In the genomic region with DNA sequence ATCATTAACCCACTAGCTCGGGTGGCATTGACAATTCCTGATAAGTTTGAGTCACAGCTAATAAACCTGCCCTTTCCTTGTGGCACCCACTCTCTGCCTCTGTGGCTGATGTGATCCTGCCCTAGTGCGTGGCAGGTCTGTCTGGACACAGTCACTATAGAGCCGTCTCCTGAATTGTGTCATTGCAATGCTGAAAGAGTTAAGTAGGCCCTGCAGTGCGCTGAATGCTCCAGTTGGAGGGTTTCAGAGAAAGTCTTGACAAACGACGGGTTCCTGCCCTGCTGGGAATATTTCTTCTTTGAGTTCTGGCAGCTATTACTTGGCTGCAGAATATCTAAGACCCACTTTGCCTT, we compare ENCODE assay signal across 14 cellular contexts. TPM values are rescaled to one million over a fixed set of nuclear protein-coding genes. Genes with fewer than 3 reads are reported as not detected.
DNase-seq lines count a peak whose midpoint lies in the region; TF ChIP-seq lines count a peak whose summit lies in the region.
"Had no signal": no experiment of that assay in that cellular context is flagged by ENCODE, and none has a peak within 500 bp of the region (broad histone marks: within the 10 kb centered on the region; RNA-seq: fewer than 3 reads in every experiment).

No MANE protein-coding gene starts in this region.

- intact Hi-C loops in breast epithelium (cut with DNase I; ENCODE audit: low total_unique reads) (no loop called here), MCF 10A (cut with micrococcal nuclease) (no loop called here), prostate gland (cut with DNase I) (no loop called here), uterus (cut with DNase I; ENCODE audit: low total_unique reads) (no loop called here)

- no peak overlapping the region for H3K4me3 Mint-ChIP-seq in MCF 10A (ENCODE audit: unreplicated experiment)

- no peak overlapping the region for H2BK12ac ChIP-seq in trophoblast cell (ENCODE audit: low read length)

- H3K4me1 Mint-ChIP-seq in MCF 10A (ENCODE audit: insufficient read depth, unreplicated experiment): peaks cover 23% of the 10 kb centered on the region

- TF ChIP-seq POLR2A in breast epithelium (IDR thresholded peaks at IDR 0.05) (no peak), prostate gland (IDR thresholded peaks at IDR 0.05) (no peak), uterus (IDR thresholded peaks at IDR 0.05) (no peak)

- H3K14ac ChIP-seq in trophoblast cell (ENCODE audit: low read length): no peak overlapping the region

- POLR2A ChIA-PET in MCF 10A (lab: Yijun Ruan, JAX): interaction anchor here (1.3 kb wide), 2 partner anchors 14 to 23 kb away, joined by 3 to 4 read pairs; no protein-coding TSS in a partner anchor

- 33% methylated on average over 6 of the region's 6 CpGs for WGBS in prostate gland
- no CpG with 5 or more reads among the region's 6 CpGs for WGBS in trophoblast cell (ENCODE audit: extremely low coverage, insufficient coverage, insufficient read length)

- no peak overlapping the region for H2AK5ac ChIP-seq in trophoblast cell (ENCODE audit: low read length)

- H2AFZ ChIP-seq in trophoblast cell (ENCODE audit: insufficient read depth, low read length, poor library complexity): no peak overlapping the region

- H3K4me1 ChIP-seq in breast epithelium (no peaks in the 10 kb centered on the region), right atrium auricular region (peaks cover 0 to 51% of the 10 kb centered on the region in 2 donors), prostate gland (replicated peaks) (no peaks in the 10 kb centered on the region), uterus (peaks cover 24 to 46% of the 10 kb centered on the region in 2 donors), trophoblast cell (ENCODE audit: control insufficient read depth in 1 of 2, insufficient read depth in 2 of 2, low read length in 2 of 2) (peaks cover 14 to 24% of the 10 kb centered on the region in 2 experiments)

- peaks cover 9% of the 10 kb centered on the region for H3K79me1 ChIP-seq in trophoblast cell (ENCODE audit: low read length)

- no peak overlapping the region for H3K27ac Mint-ChIP-seq in MCF 10A (ENCODE audit: low read depth, unreplicated experiment)
- H3K27ac Mint-ChIP-seq: activated T-helper 2 cell treated with anti-CD3 and anti-CD28 coated beads, Interferon-gamma antibody, Interleukin-2, Interleukin-4, amounts not matched to agents 10 μg/mL and 5 μg/mL and 100 μg/mL, durations not matched to agents 14 hours and 24 hours and 36 hours had no signal

- H3K9me3 ChIP-seq in breast epithelium (no peaks in the 10 kb centered on the region), right atrium auricular region (no peaks in the 10 kb centered on the region), prostate gland (no peaks in the 10 kb centered on the region), uterus (no peaks in the 10 kb centered on the region), trophoblast cell (ENCODE audit: insufficient read depth, low read depth, low read length) (no peaks in the 10 kb centered on the region)

- no peaks in the 10 kb centered on the region for H3K27me3 ChIP-seq in breast epithelium
- H3K27me3 ChIP-seq in right atrium auricular region: no peaks in the 10 kb centered on the region
- no peaks in the 10 kb centered on the region for H3K27me3 ChIP-seq in prostate gland (replicated peaks; ENCODE audit: insufficient read depth)
- H3K27me3 ChIP-seq in uterus: no peaks in the 10 kb centered on the region
- H3K27me3 ChIP-seq in trophoblast cell (ENCODE audit: insufficient read depth, low read length): no peaks in the 10 kb centered on the region

- no TSS peak for BruUV-seq in MCF 10A (replicated peaks; lab: Mats Ljungman, UMichigan)

- H3K4me3 ChIP-seq in breast epithelium (no peak overlapping the region), right atrium auricular region (no peak overlapping the region), prostate gland (no peak overlapping the region), uterus (no peak overlapping the region), trophoblast cell (ENCODE audit: low read depth, low read length) (no peak overlapping the region)

- peaks cover 18% of the 10 kb centered on the region for H3K36me3 Mint-ChIP-seq in MCF 10A (ENCODE audit: insufficient read depth, unreplicated experiment)

- no peak overlapping the region for H4K12ac ChIP-seq in trophoblast cell (ENCODE audit: low read depth, low read length)

- H3K36me3 ChIP-seq in breast epithelium: no peaks in the 10 kb centered on the region
- H3K36me3 ChIP-seq in right atrium auricular region: peaks cover 27% of the 10 kb centered on the region
- H3K36me3 ChIP-seq in prostate gland: no peaks in the 10 kb centered on the region
- no peaks in the 10 kb centered on the region for H3K36me3 ChIP-seq in uterus
- H3K36me3 ChIP-seq in trophoblast cell (ENCODE audit: control insufficient read depth in 1 of 2, insufficient read depth in 2 of 2, low read length in 2 of 2): peaks cover 0 to 2% of the 10 kb centered on the region in 2 experiments

- CTCF ChIA-PET in MCF 10A (lab: Yijun Ruan, JAX): interaction anchor here (0.6 to 2.2 kb wide), 4 partner anchors 15 to 612 kb away, joined by 3 to 8 read pairs (median 4); no protein-coding TSS in a partner anchor

- no peak overlapping the region for H3K4ac ChIP-seq in trophoblast cell (ENCODE audit: low read depth, low read length)

- no peak overlapping the region for H4K91ac ChIP-seq in trophoblast cell (ENCODE audit: low read depth, low read length)

- TF ChIP-seq CTCF in breast epithelium (IDR thresholded peaks at IDR 0.05) (no peak), MCF 10A (IDR thresholded peaks at IDR 0.05; ENCODE audit: unreplicated experiment) (no peak), right atrium auricular region (IDR thresholded peaks at IDR 0.05) (no peak), prostate gland (IDR thresholded peaks at IDR 0.05) (no peak), uterus (IDR thresholded peaks at IDR 0.05) (peak in 1 of 4 experiments; percentile 22)

- H3K79me2 ChIP-seq in trophoblast cell (ENCODE audit: control insufficient read depth, insufficient read depth, low read length, poor library complexity): no peaks in the 10 kb centered on the region

- no peak overlapping the region for H3K9ac ChIP-seq in trophoblast cell (ENCODE audit: low read length)

- no peak overlapping the region for H3K4me2 ChIP-seq in trophoblast cell (ENCODE audit: low read length)

- no peak overlapping the region for H3K23ac ChIP-seq in trophoblast cell (ENCODE audit: low read length)

- no peak overlapping the region for H2BK120ac ChIP-seq in trophoblast cell (ENCODE audit: insufficient read depth, low read length, poor library complexity)

- H3K9me3 Mint-ChIP-seq in MCF 10A (ENCODE audit: unreplicated experiment): no peaks in the 10 kb centered on the region
- H3K9me3 Mint-ChIP-seq: activated T-helper 2 cell treated with anti-CD3 and anti-CD28 coated beads, Interferon-gamma antibody, Interleukin-2, Interleukin-4, amounts not matched to agents 10 μg/mL and 5 μg/mL and 100 μg/mL, durations not matched to agents 14 hours and 24 hours and 36 hours had no signal

- no peak overlapping the region for H2BK5ac ChIP-seq in trophoblast cell (ENCODE audit: low read depth, low read length, poor library complexity)

- peak overlapping the region; percentile 54 to 85 for H3K27ac ChIP-seq in breast epithelium
- peak overlapping the region; percentile 84 to 85 for H3K27ac ChIP-seq in right atrium auricular region
- H3K27ac ChIP-seq in prostate gland: peak overlapping the region; percentile 65
- H3K27ac ChIP-seq in uterus: peak overlapping the region; percentile 90 to 93
- H3K27ac ChIP-seq in trophoblast cell (ENCODE audit: low read depth, low read length): no peak overlapping the region
- H3K27ac ChIP-seq: 22Rv1 had no signal

- H3K18ac ChIP-seq in trophoblast cell (ENCODE audit: low read length): no peak overlapping the region

- H4K8ac ChIP-seq in trophoblast cell (ENCODE audit: low read depth, low read length): no peak overlapping the region

- no peaks in the 10 kb centered on the region for H3K27me3 Mint-ChIP-seq in MCF 10A (ENCODE audit: insufficient read depth, unreplicated experiment)

- DNase-seq in breast epithelium (ENCODE audit: low spot score in 2 of 2) (no peak), MCF 10A (ENCODE audit: unreplicated experiment) (no peak), right atrium auricular region (ENCODE audit: low spot score) (no peak), prostate gland (ENCODE audit: low spot score) (no peak), uterus (peak in 1 of 2 donors; percentile 55), NCI-H2196 treated with DMSO at 0.1 percent for 48 hours (lab: John Stamatoyannopoulos, UW; ENCODE audit: unreplicated experiment) (no peak), trophoblast cell (no peak)
- DNase-seq in stimulated activated CD8-positive, alpha-beta memory T cell treated with anti-CD3 and anti-CD28 coated beads, Interleukin-4, amount 100 ng/mL, for 48 hours: no peak
- DNase-seq: activated CD4-positive, alpha-beta T cell treated with anti-CD3 and anti-CD28 coated beads, Interleukin-2, amount 50 U/mL, for 4 hours; NCI-H1417 treated with DMSO at 0.1 percent for 48 hours; NCI-H510A; stimulated activated CD4-positive, alpha-beta T cell treated with anti-CD3 and anti-CD28 coated beads, Interleukin-1b, Interleukin-23, amount 100 ng/mL, for 48 hours had no signal

RNA-seq across cellular contexts. Expression of gene C11orf96, which starts 19.5 kb away (rescaled TPM):
- total RNA-seq in breast epithelium (10 to 100 TPM; 41.1 to 97.3 (median 46.8) TPM), MCF 10A (2022) (not detected in 2 replicates), right atrium auricular region (100 to 1,000 TPM in 1 of 2 donors, 10 to 100 TPM in 1; 60.2 to 156 TPM), prostate gland (100 to 1,000 TPM in 1 of 2 donors, 10 to 100 TPM in 1; 21.4 to 268 TPM), uterus (100 to 1,000 TPM in 3 of 4 donors, 10 to 100 TPM in 1; 38.2 to 331 (median 230) TPM)
- 11.5 and 12.2 TPM in 2 replicates for polyA plus RNA-seq in trophoblast cell (2013)

RNA-seq across cellular contexts. Expression of gene ALKBH3, which starts 42.3 kb away (rescaled TPM):
- total RNA-seq in breast epithelium (10 to 100 TPM; 29.0 to 40.7 (median 33.1) TPM), MCF 10A (2022) (76.2 and 88.0 TPM in 2 replicates), right atrium auricular region (10 to 100 TPM; 10.5 to 19.8 TPM), prostate gland (10 to 100 TPM; 37.6 to 55.7 TPM), uterus (10 to 100 TPM; 39.6 to 75.3 (median 55.7) TPM)
- 9.7 and 10.0 TPM in 2 replicates for polyA plus RNA-seq in trophoblast cell (2013)

Comparison
In these comparisons a context has a peak if more than half of its experiments do, and no peak if none do; other contexts are left out.
1. RNA of gene C11orf96, which starts 19.5 kb away (total RNA-seq): 21.4 to 268 TPM in prostate gland, 38.2 to 331 TPM in uterus, 60.2 to 156 TPM in right atrium auricular region and 41.1 to 97.3 TPM in breast epithelium; not detected in MCF 10A; every median in the first group is over 10 times any median in the second.